ENCODE assay signal across 25 cellular contexts in the genomic region with DNA sequence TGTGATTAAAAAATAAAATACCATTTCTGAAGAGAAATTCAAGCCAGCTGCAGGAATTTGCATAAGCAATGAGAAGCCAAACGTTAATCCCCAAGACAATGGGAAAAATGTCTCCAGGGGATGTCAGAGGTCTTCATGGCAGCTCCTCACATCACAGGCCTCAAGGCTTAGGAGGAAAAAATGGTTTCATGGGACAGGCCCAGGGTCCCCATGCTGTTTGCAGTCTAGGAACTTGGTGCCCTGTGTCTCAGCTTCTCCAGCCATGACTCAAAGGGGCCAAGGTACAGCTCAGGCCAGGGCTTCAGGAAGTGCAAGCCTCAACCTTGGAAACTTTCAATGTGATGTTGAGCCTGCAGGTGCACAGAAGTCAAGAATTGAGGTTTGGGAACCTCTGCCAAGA.
"Had no signal": no experiment of that assay in that cellular context is flagged by ENCODE, and none has a peak within 500 bp of the region (broad histone marks: within the 10 kb centered on the region; RNA-seq: fewer than 3 reads in every experiment).

No MANE protein-coding gene starts in this region.

- H3K4me1 ChIP-seq: neural progenitor cell, parathyroid adenoma, psoas muscle, right lobe of liver, sigmoid colon, stomach, thyroid gland, tibial nerve, upper lobe of left lung, vagina had no signal

- H3K27ac ChIP-seq: neural progenitor cell, ovary, parathyroid adenoma, psoas muscle, right lobe of liver, sigmoid colon, stomach, thoracic aorta, thyroid gland, tibial nerve, upper lobe of left lung, vagina had no signal

- H3K79me2 ChIP-seq: parathyroid adenoma had no signal

- H3K4me2 ChIP-seq: neural progenitor cell had no signal

- H2AFZ ChIP-seq: neural progenitor cell, parathyroid adenoma had no signal

- FAIRE-seq: small intestine, urothelium cell line had no signal

- H3K9ac ChIP-seq: neural progenitor cell, parathyroid adenoma had no signal

- H3K27me3 ChIP-seq: neural progenitor cell, ovary, right lobe of liver, sigmoid colon, stomach, thyroid gland, tibial nerve, upper lobe of left lung, vagina had no signal

- H3K4me3 ChIP-seq: neural progenitor cell, ovary, psoas muscle, right lobe of liver, sigmoid colon, stomach, thoracic aorta, thyroid gland, tibial nerve, upper lobe of left lung, vagina had no signal

- H3K36me3 ChIP-seq: neural progenitor cell, ovary, right lobe of liver, sigmoid colon, stomach, thoracic aorta, thyroid gland, tibial nerve, upper lobe of left lung, vagina had no signal

- ATAC-seq: natural killer cell; psoas muscle; right cardiac atrium; right lobe of liver; stimulated activated effector memory CD8-positive, alpha-beta T cell treated with anti-CD3 and anti-CD28 coated beads, Interleukin-12 subunit alpha, Interleukin-12 subunit beta, amount 100 ng/mL, for 72 hours; stimulated activated naive B cell treated with anti-CD40 and anti-IgM and Interleukin-4, amounts not matched to agents 10 μg/mL and 1 μg/mL and 100 μg/mL, for 72 hours had no signal

- H3K9me3 ChIP-seq: ovary, psoas muscle, right lobe of liver, thoracic aorta, thyroid gland, vagina had no signal

- DNase-seq: natural killer cell; occipital lobe; ovary; psoas muscle; right cardiac atrium; right lobe of liver; sigmoid colon; small intestine; stimulated activated CD4-positive, alpha-beta T cell treated with anti-CD3 and anti-CD28 coated beads, Interleukin-15, amount 100 ng/mL, for 24 hours; stimulated activated CD4-positive, alpha-beta T cell treated with anti-CD3 and anti-CD28 coated beads, Interleukin-2, amount 100 ng/mL, for 24 hours; stimulated activated CD4-positive, alpha-beta T cell treated with anti-CD3 and anti-CD28 coated beads, Interleukin-2, amount 100 ng/mL, for 48 hours; stimulated activated CD4-positive, alpha-beta T cell treated with anti-CD3 and anti-CD28 coated beads, Interleukin-4, amount 100 ng/mL, for 24 hours; stimulated activated naive B cell treated with anti-CD40 and anti-IgM and Interleukin-4, amounts not matched to agents 10 μg/mL and 1 μg/mL and 100 μg/mL, for 72 hours; stimulated activated naive CD4-positive, alpha-beta T cell treated with Interleukin-2 at 50 U/mL for 16 hours; stomach; thyroid gland; trophoblast cell; upper lobe of left lung had no signal
